In genomic region chr1:213989071-213989739, GRCh38 we compare ENCODE assay signal across 8 cellular contexts. TPM values are rescaled to one million over a fixed set of nuclear protein-coding genes. Genes with fewer than 3 reads are reported as not detected.
DNase-seq lines count a peak whose midpoint lies in the region; ATAC-seq lines count a peak whose summit lies in the region.

No MANE protein-coding gene starts in this region.

- H3K4me3 Mint-ChIP-seq in stimulated activated naive B cell treated with anti-CD40 and anti-IgM and Interleukin-4, amounts not matched to agents 10 μg/mL and 1 μg/mL and 100 μg/mL, for 72 hours = peak overlapping the region; percentile 85 to 86

- peaks cover 4 to 18% of the 10 kb centered on the region in 2 donors for H3K36me3 Mint-ChIP-seq in stimulated activated naive B cell treated with anti-CD40 and anti-IgM and Interleukin-4, amounts not matched to agents 10 μg/mL and 1 μg/mL and 100 μg/mL, for 72 hours

- H3K27ac Mint-ChIP-seq in stimulated activated naive B cell treated with anti-CD40 and anti-IgM and Interleukin-4, amounts not matched to agents 10 μg/mL and 1 μg/mL and 100 μg/mL, for 72 hours = peak overlapping the region; percentile 25

- peak; percentile 79 for DNase-seq in DMS53 (lab: John Stamatoyannopoulos, UW)
- DNase-seq in M059J (ENCODE audit: low read depth) = peak; percentile 13
- peak; percentile 45 for DNase-seq in astrocyte of the hippocampus (ENCODE audit: low read depth, low spot score)
- DNase-seq in islet precursor cell = peak; percentile 61
- no peak for DNase-seq in stimulated activated naive B cell treated with anti-CD40 and anti-IgM and Interleukin-4, amounts not matched to agents 10 μg/mL and 1 μg/mL and 100 μg/mL, for 72 hours
- no peak for DNase-seq in activated gamma-delta T cell (lab: John Stamatoyannopoulos, UW)
- DNase-seq in kidney tubule cell (ENCODE audit: low spot score) = no peak
- DNase-seq in NK-92 treated with Interleukin-12 subunit alpha and Interleukin-12 subunit beta, amount 100 ng/mL, for 24 hours (lab: John Stamatoyannopoulos, UW) = no peak

- H3K4me1 Mint-ChIP-seq in stimulated activated naive B cell treated with anti-CD40 and anti-IgM and Interleukin-4, amounts not matched to agents 10 μg/mL and 1 μg/mL and 100 μg/mL, for 72 hours = peaks cover 20 to 32% of the 10 kb centered on the region in 2 donors

- H3K27me3 Mint-ChIP-seq in stimulated activated naive B cell treated with anti-CD40 and anti-IgM and Interleukin-4, amounts not matched to agents 10 μg/mL and 1 μg/mL and 100 μg/mL, for 72 hours = peaks cover 73 to 85% of the 10 kb centered on the region in 2 donors

- peaks cover 7 to 13% of the 10 kb centered on the region in 2 donors for H3K9me3 Mint-ChIP-seq in stimulated activated naive B cell treated with anti-CD40 and anti-IgM and Interleukin-4, amounts not matched to agents 10 μg/mL and 1 μg/mL and 100 μg/mL, for 72 hours

- ATAC-seq in stimulated activated naive B cell treated with anti-CD40 and anti-IgM and Interleukin-4, amounts not matched to agents 10 μg/mL and 1 μg/mL and 100 μg/mL, for 72 hours (replicated peaks) = no peak

RNA-seq across cellular contexts. Expression of gene PROX1, which starts 1.4 kb away (rescaled TPM):
- 0.02 and 0.17 TPM in 2 replicates for total RNA-seq in M059J (2014; rRNA removed; shearing (Covaris generic))

Comparison
In these comparisons a context has a peak if more than half of its experiments do, and no peak if none do; other contexts are left out.
1. DNase-seq: peak in DMS53 (single experiment), M059J (single experiment), astrocyte of the hippocampus (single experiment) and islet precursor cell (single experiment); none in stimulated activated naive B cell treated with anti-CD40 and anti-IgM and Interleukin-4, amounts not matched to agents 10 μg/mL and 1 μg/mL and 100 μg/mL, for 72 hours (single experiment), activated gamma-delta T cell (single experiment), kidney tubule cell (single experiment) and NK-92 treated with Interleukin-12 subunit alpha and Interleukin-12 subunit beta, amount 100 ng/mL, for 24 hours (single experiment).